Comparison of ENCODE assay signal across 12 cellular contexts in the genomic region with DNA sequence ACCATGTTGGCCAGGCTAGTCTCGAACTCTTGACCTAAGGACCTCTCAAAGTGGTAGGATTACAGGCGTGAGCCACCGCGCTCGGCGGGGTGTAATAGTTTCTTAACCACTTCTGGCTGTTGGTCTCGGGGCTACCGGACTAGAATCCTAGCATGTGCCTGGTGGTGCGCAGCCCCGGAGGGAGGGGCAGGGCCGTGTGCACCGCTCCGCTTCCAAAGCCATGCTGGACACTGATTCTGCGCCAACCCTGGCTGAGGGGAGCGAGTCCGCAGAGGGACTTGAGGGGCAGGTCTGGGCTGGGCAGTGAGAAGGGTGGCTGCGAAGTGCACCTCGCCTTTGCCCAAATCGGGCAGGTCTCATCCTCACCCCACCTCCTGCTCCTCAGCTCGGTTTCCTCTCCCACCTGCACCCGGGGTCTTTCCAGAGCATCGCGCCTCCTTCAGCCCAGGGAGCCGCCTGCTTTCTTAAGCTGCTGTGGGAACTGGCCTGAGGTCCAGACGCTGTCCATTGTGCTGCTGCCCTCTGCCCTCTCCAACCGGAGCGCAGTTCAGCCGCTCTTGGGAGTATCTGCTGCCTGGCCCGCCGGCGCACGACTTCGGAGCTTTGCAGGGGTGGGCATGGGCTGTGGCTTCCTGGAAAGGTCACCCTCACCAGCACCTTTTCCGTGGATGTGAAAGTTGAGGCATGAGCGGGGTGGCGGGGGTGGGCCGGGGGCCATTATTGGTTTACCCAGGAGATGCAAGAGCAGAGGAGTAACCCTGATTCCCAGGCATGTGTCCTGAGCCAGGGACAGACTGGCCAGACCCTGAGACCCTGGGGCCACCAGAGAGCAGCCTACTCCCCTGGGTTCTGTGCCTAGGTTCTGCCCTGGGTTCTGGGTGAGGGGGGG.
"Had no signal": no experiment of that assay in that cellular context is flagged by ENCODE, and none has a peak within 500 bp of the region (broad histone marks: within the 10 kb centered on the region; RNA-seq: fewer than 3 reads in every experiment).

No MANE protein-coding gene starts in this region.

- H3K9me3 ChIP-seq: gastrocnemius medialis had no signal

- H3K4me1 ChIP-seq: gastrocnemius medialis, heart right ventricle, lower lobe of right lung, tibial nerve had no signal

- ATAC-seq: esophagus mucosa, gastrocnemius medialis, natural killer cell had no signal

- DNase-seq: cortex of kidney; effector CD8-positive, alpha-beta T cell; gastrocnemius medialis; heart right ventricle; islet precursor cell; lower lobe of right lung; natural killer cell; small intestine; stimulated activated CD4-positive, alpha-beta T cell treated with anti-CD3 and anti-CD28 coated beads, Interleukin-12 subunit alpha, Interleukin-12 subunit beta, amount 100 ng/mL, for 4 hours; stimulated activated naive CD4-positive, alpha-beta T cell treated with Interleukin-2 at 50 U/mL for 16 hours had no signal

- H3K27me3 ChIP-seq: gastrocnemius medialis, tibial nerve had no signal

- H3K36me3 ChIP-seq: gastrocnemius medialis, heart right ventricle, lower lobe of right lung, tibial nerve had no signal

- H3K27ac ChIP-seq: gastrocnemius medialis, heart right ventricle, lower lobe of right lung, tibial nerve had no signal

- H3K4me3 ChIP-seq: gastrocnemius medialis had no signal
